Comparison of ENCODE assay signal across 7 cellular contexts in genomic region chr20:38545771-38546170, GRCh38. TPM values are rescaled to one million over a fixed set of nuclear protein-coding genes. Genes with fewer than 3 reads are reported as not detected.
"Had no signal": no experiment of that assay in that cellular context is flagged by ENCODE, and none has a peak within 500 bp of the region (broad histone marks: within the 10 kb centered on the region; RNA-seq: fewer than 3 reads in every experiment).

No MANE protein-coding gene starts in this region.

- H3K4me3 ChIP-seq: K562 had no signal

- H3K27ac ChIP-seq: HL-60 had no signal

- H3K4me3 Mint-ChIP-seq: IgD-negative memory B cell had no signal

- H3K27ac Mint-ChIP-seq: IgD-negative memory B cell had no signal

- ATAC-seq: HepG2, K562 had no signal

- DNase-seq: IMR-90 had no signal

- H3K9me3 Mint-ChIP-seq: IgD-negative memory B cell had no signal

RNA-seq across cellular contexts. Expression of gene ADIG, which starts 35.2 kb away (rescaled TPM):
- total RNA-seq: HT-29, HT1080, IMR-90, K562 had no signal
- polyA plus RNA-seq: HepG2, IgD-negative memory B cell, IMR-90, K562 had no signal

RNA-seq across cellular contexts. Expression of gene ARHGAP40, which starts 55.8 kb away (rescaled TPM):
- total RNA-seq: HT-29, IMR-90, K562 had no signal
- polyA plus RNA-seq: IgD-negative memory B cell, IMR-90, K562 had no signal
